1 cellular context compared by ENCODE assay signal in genomic region chr11:118916842-118917388, GRCh38.
TF ChIP-seq lines count a peak whose summit lies in the region.

No MANE protein-coding gene starts in this region.

TF ChIP-seq in HepG2, 621 proteins besides CTCF, POLR2A, EP300 and RAD21 (continues in another document):
- TF ChIP-seq SP5 (CRISPR knock-in tag; IDR thresholded peaks at IDR 0.05; ENCODE audit: borderline replicate concordance, low read depth) (peak; percentile 79), ZNF101 (CRISPR knock-in tag; IDR thresholded peaks at IDR 0.05; ENCODE audit: borderline replicate concordance, low read depth) (no peak), TEAD3 (CRISPR knock-in tag; optimal IDR thresholded peaks at IDR 0.05; ENCODE audit: borderline replicate concordance) (peak; percentile 38), MTA1 (CRISPR knock-in tag; IDR thresholded peaks at IDR 0.05; ENCODE audit: borderline replicate concordance) (peak; percentile 69; the same call in 1 of the 2 replicates), HNF1A (IDR thresholded peaks at IDR 0.05; ENCODE audit: low read depth) (no peak), HNF1A (CRISPR knock-in tag; IDR thresholded peaks at IDR 0.05; ENCODE audit: borderline replicate concordance) (no peak), ZNF775 (CRISPR knock-in tag; IDR thresholded peaks at IDR 0.05; ENCODE audit: borderline replicate concordance) (no peak), ZNF234 (CRISPR knock-in tag; conservative IDR thresholded peaks at IDR 0.05) (no peak), CC2D1A (CRISPR knock-in tag; IDR thresholded peaks at IDR 0.05) (no peak), ZNF513 (CRISPR knock-in tag; conservative IDR thresholded peaks at IDR 0.05) (no peak), AGO1 (IDR thresholded peaks at IDR 0.05; ENCODE audit: low read depth, low read length, poor library complexity, severe bottlenecking) (no peak), DMTF1 (CRISPR knock-in tag; IDR thresholded peaks at IDR 0.05) (no peak), RELA (CRISPR knock-in tag; IDR thresholded peaks at IDR 0.05) (no peak), ZNF276 (CRISPR knock-in tag; IDR thresholded peaks at IDR 0.05; ENCODE audit: low read depth) (no peak), NAIF1 (CRISPR knock-in tag; IDR thresholded peaks at IDR 0.05; ENCODE audit: borderline replicate concordance) (no peak), HDAC2 (CRISPR knock-in tag; IDR thresholded peaks at IDR 0.05) (peak; percentile 54; the same call in 1 of the 2 replicates), ZNF687 (CRISPR knock-in tag; IDR thresholded peaks at IDR 0.05) (peak; percentile 3), ZNF263 (CRISPR knock-in tag; IDR thresholded peaks at IDR 0.05) (peak; percentile 98), FOXK1 (CRISPR knock-in tag; IDR thresholded peaks at IDR 0.05; ENCODE audit: borderline replicate concordance, low read depth) (no peak), ZFP91 (CRISPR knock-in tag; IDR thresholded peaks at IDR 0.05; ENCODE audit: borderline replicate concordance) (peak; percentile 56; the same call in 1 of the 2 replicates), DR1 (CRISPR knock-in tag; IDR thresholded peaks at IDR 0.05) (peak; percentile 60; the same call in 1 of the 2 replicates), FOXP4 (CRISPR knock-in tag; IDR thresholded peaks at IDR 0.05) (peak; percentile 16; the same call in 1 of the 2 replicates), FOXO4 (CRISPR knock-in tag; conservative IDR thresholded peaks at IDR 0.05) (no peak), IKZF4 (CRISPR knock-in tag; IDR thresholded peaks at IDR 0.05; ENCODE audit: borderline replicate concordance, low read depth, not compliant biosample characterization) (no peak), ZNF740 (CRISPR knock-in tag; IDR thresholded peaks at IDR 0.05) (no peak), ATF2 (CRISPR knock-in tag; IDR thresholded peaks at IDR 0.05) (no peak), NFATC3 (CRISPR knock-in tag; IDR thresholded peaks at IDR 0.05) (no peak), GRHL1 (CRISPR knock-in tag; conservative IDR thresholded peaks at IDR 0.05) (no peak), ZMAT3 (CRISPR knock-in tag; conservative IDR thresholded peaks at IDR 0.05) (no peak)
